ENCODE assay signal across 8 cellular contexts in genomic region chr7:90149428-90149827, GRCh38. TPM values are rescaled to one million over a fixed set of nuclear protein-coding genes. Genes with fewer than 3 reads are reported as not detected.
DNase-seq lines count a peak whose midpoint lies in the region; ATAC-seq and TF ChIP-seq lines count a peak whose summit lies in the region.
"Not testable (repeated sequence)": the region's sequence is repeated elsewhere in the genome, so short reads cannot be mapped to it uniquely, and the experiment has no call there.

No MANE protein-coding gene starts in this region.

- not testable (repeated sequence) for BruUV-seq in OCI-LY7 (replicated peaks; lab: Mats Ljungman, UMichigan)

- not testable (repeated sequence) for H3K9me2 ChIP-seq in OCI-LY7 (ENCODE audit: insufficient read depth, low read length)

- not testable (repeated sequence) for H3K4me3 ChIP-seq in KMS-11 (IDR thresholded peaks at IDR 0.05; ENCODE audit: insufficient read depth, low read depth, low read length); OCI-LY7 (ENCODE audit: low read depth, low read length, poor library complexity, severe bottlenecking); dorsolateral prefrontal cortex; liver (ENCODE audit: low read depth in 1 of 3, low read length in 3 of 3); testis

- not testable (repeated sequence) for H3K9ac ChIP-seq in KMS-11; liver (ENCODE audit: low read depth in 1 of 2, low read length in 2 of 2)

- not testable (repeated sequence) for H3K27me3 Mint-ChIP-seq in activated CD4-positive, alpha-beta memory T cell treated with anti-CD3 and anti-CD28 coated beads for 36 hours

- H3K9me3 ChIP-seq in OCI-LY7 (ENCODE audit: low read length); liver (ENCODE audit: control insufficient read depth in 4 of 4, low read length in 3 of 4); testis: not testable (repeated sequence)

- peak; percentile 39 for ATAC-seq in GM19351 (IDR thresholded peaks at IDR 0.05; ENCODE audit: unreplicated experiment)

- not testable (repeated sequence) for H3K36me3 Mint-ChIP-seq in activated CD4-positive, alpha-beta memory T cell treated with anti-CD3 and anti-CD28 coated beads for 36 hours

- intact Hi-C loops in OCI-LY7 (cut with micrococcal nuclease; ENCODE audit: unreplicated experiment); activated CD4-positive, alpha-beta memory T cell treated with anti-CD3 and anti-CD28 coated beads for 36 hours (cut with micrococcal nuclease); dorsolateral prefrontal cortex (cut with DNase I); testis (cut with DNase I; ENCODE audit: low total_unique reads): not testable (repeated sequence)

- H3K27me3 ChIP-seq in KMS-11 (ENCODE audit: insufficient read depth, low read depth); dorsolateral prefrontal cortex; liver (ENCODE audit: control insufficient read depth in 4 of 4, insufficient read depth in 4 of 4, low read length in 3 of 4); testis: not testable (repeated sequence)

- H2AFZ ChIP-seq in KMS-11 (ENCODE audit: low read depth); OCI-LY7 (ENCODE audit: low read length): not testable (repeated sequence)

- TF ChIP-seq POLR2A in testis (IDR thresholded peaks at IDR 0.05) = not testable (repeated sequence)

- H3K36me3 ChIP-seq in KMS-11 (ENCODE audit: insufficient read depth); OCI-LY7 (ENCODE audit: insufficient read depth, low read length); liver (ENCODE audit: control insufficient read depth in 4 of 4, insufficient read depth in 3 of 4, low read depth in 1 of 4, low read length in 3 of 4); testis (ENCODE audit: low read depth, missing control alignments): not testable (repeated sequence)

- not testable (repeated sequence) for H3K4me3 Mint-ChIP-seq in activated CD4-positive, alpha-beta memory T cell treated with anti-CD3 and anti-CD28 coated beads for 36 hours

- peaks cover 22% of the 10 kb centered on the region for H3K4me1 ChIP-seq in KMS-11 (ENCODE audit: low read depth, poor library complexity, severe bottlenecking)
- not testable (repeated sequence) for H3K4me1 ChIP-seq in OCI-LY7 (ENCODE audit: insufficient read depth, low read length, poor library complexity, severe bottlenecking); liver (ENCODE audit: control insufficient read depth in 4 of 4, insufficient read depth in 4 of 4, low read length in 3 of 4); testis

- not testable (repeated sequence) for H3K4me2 ChIP-seq in KMS-11; OCI-LY7 (ENCODE audit: low read length)

- in situ Hi-C loops in Caki2 (cut with HindIII; ENCODE audit: low pct_unique_long_range_greater_than_20kb, low sequenced_read_pairs) = not testable (repeated sequence)

- H4K20me1 ChIP-seq in KMS-11 (ENCODE audit: insufficient read depth); OCI-LY7 (ENCODE audit: insufficient read depth, low read length): not testable (repeated sequence)

- not testable (repeated sequence) for H3K4me1 Mint-ChIP-seq in activated CD4-positive, alpha-beta memory T cell treated with anti-CD3 and anti-CD28 coated beads for 36 hours (ENCODE audit: low read depth)

- H3K9me3 Mint-ChIP-seq in activated CD4-positive, alpha-beta memory T cell treated with anti-CD3 and anti-CD28 coated beads for 36 hours = not testable (repeated sequence)

- DNase-seq in Caki2 (ENCODE audit: low read depth) = peak; percentile 22
- DNase-seq in OCI-LY7 (ENCODE audit: low spot score) = peak; percentile 15
- peak; percentile 40 for DNase-seq in activated CD4-positive, alpha-beta memory T cell treated with anti-CD3 and anti-CD28 coated beads for 36 hours
- DNase-seq in dorsolateral prefrontal cortex = peak in 1 of 10 donors; percentile 50
- DNase-seq in testis = peak; percentile 53

- not testable (repeated sequence) for H3K27ac Mint-ChIP-seq in activated CD4-positive, alpha-beta memory T cell treated with anti-CD3 and anti-CD28 coated beads for 36 hours

- H3K79me2 ChIP-seq in KMS-11 (ENCODE audit: insufficient read depth, low read depth); OCI-LY7 (ENCODE audit: insufficient read depth, low read depth, low read length): not testable (repeated sequence)

- TF ChIP-seq CTCF in KMS-11 (conservative IDR thresholded peaks at IDR 0.05; ENCODE audit: low read depth, low read length) (peak; percentile 52), OCI-LY7 (conservative IDR thresholded peaks at IDR 0.05; ENCODE audit: low read length) (peak; percentile 69), dorsolateral prefrontal cortex (IDR thresholded peaks at IDR 0.05 in 54 of 56, conservative IDR thresholded peaks at IDR 0.05 in 2 of 56; ENCODE audit: low read depth in 1 of 56, partially characterized antibody in 56 of 56) (peak in 45 of 56 donors; percentile 8 to 52 (median 35)), liver (IDR thresholded peaks at IDR 0.05; ENCODE audit: low read depth, low read length, missing input control) (peak; percentile 31), testis (IDR thresholded peaks at IDR 0.05) (peak in 1 of 3 experiments; percentile 40)

- TF ChIP-seq RAD21 in liver (IDR thresholded peaks at IDR 0.05) = peak; percentile 47 to 69

- POLR2A ChIA-PET in OCI-LY7 (lab: Charles Lee); activated CD4-positive, alpha-beta memory T cell treated with anti-CD3 and anti-CD28 coated beads for 36 hours (lab: Charles Lee): not testable (repeated sequence)

- CTCF ChIA-PET in OCI-LY7 (lab: Charles Lee; ENCODE audit: unreplicated experiment); activated CD4-positive, alpha-beta memory T cell treated with anti-CD3 and anti-CD28 coated beads for 36 hours (lab: Charles Lee): not testable (repeated sequence)

- H3K27ac ChIP-seq in KMS-11; OCI-LY7 (ENCODE audit: low read depth, low read length, poor library complexity, severe bottlenecking); dorsolateral prefrontal cortex; liver (ENCODE audit: low read depth in 1 of 2, low read length in 2 of 2); testis: not testable (repeated sequence)

RNA-seq across cellular contexts. Expression of gene STEAP1, which starts 4.8 kb away (rescaled TPM):
- 0.71 TPM in 1 of 2 replicates, not detected in the other for total RNA-seq in Caki2 (2014; rRNA removed; shearing (Covaris generic); ENCODE audit: low replicate concordance)
- total RNA-seq in OCI-LY7 (2014; rRNA removed; shearing (Covaris generic)) = not detected in 2 replicates
- total RNA-seq in OCI-LY7 (2022) (not detected in 2 replicates), dorsolateral prefrontal cortex (1 to 10 TPM in 118 of 120 experiments, under 1 TPM in 2; 0.78 to 8.2 (median 3.8) TPM), liver (10 to 100 TPM; 28.5 to 37.1 TPM), testis (1 to 10 TPM; 6.4 to 7.3 TPM)
- under 1 TPM; 0.41 to 0.50 TPM for total RNA-seq in activated CD4-positive, alpha-beta memory T cell treated with anti-CD3 and anti-CD28 coated beads for 36 hours
- polyA plus RNA-seq in liver (10 to 100 TPM; 20.0 to 30.8 TPM), testis (ENCODE audit: insufficient read depth, low read depth, low replicate concordance) (6.4 TPM)
